Comparison of ENCODE assay signal across 8 cellular contexts in the genomic region with DNA sequence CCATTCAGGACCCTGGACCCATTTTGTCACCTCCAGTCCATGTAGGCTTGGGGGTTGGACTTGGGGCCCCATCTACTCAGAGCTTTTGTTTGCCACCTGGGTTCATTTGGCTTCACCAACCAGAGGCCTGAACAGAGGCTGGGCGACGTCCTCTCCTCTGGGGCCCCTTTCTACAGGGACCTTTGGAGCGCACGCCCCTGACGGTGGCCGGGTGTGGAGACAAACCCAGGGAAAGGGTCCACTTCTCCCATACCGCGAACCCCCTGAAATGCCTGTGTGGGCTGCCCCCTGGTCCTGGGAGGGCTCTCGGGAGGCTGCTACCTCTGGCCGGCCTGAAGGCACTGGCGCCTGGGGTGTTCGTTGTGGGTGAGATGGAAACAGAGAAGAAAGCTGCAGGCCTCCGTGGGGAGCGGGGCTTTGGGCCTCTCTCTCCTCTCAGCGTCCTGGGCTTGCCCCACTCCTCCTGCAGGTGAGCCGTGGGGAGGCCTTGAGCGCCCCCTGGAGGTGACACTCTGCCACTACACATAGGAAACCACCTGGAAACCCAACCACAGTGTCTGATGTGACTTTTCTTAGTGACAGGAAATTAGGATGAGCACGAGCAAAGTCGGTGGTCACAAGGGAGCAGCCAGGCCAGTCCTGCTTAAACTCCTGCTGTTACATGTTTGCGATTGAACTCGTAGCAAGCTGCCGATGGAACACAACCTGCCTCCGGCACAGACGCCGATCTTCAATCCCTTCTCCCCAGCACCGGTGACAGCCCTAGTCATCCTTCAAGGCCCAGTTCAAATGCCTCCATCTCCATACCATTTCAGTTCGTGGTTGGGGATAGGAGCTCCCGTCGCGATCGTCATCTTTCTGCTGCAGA. TPM values are rescaled to one million over a fixed set of nuclear protein-coding genes. Genes with fewer than 3 reads are reported as not detected.
DNase-seq lines count a peak whose midpoint lies in the region; ATAC-seq and TF ChIP-seq lines count a peak whose summit lies in the region.

No MANE protein-coding gene starts in this region.

- H3K9me3 ChIP-seq in PC-3 (ENCODE audit: low read length), result no peaks in the 10 kb centered on the region

- H3F3A ChIP-seq in PC-3 (ENCODE audit: low read length, unreplicated experiment), result no peaks in the 10 kb centered on the region

- H3K4me3 ChIP-seq in PC-3 (ENCODE audit: low read length), result no peak overlapping the region

- H4K20me1 ChIP-seq in PC-3 (ENCODE audit: low read length), result no peaks in the 10 kb centered on the region

- CTCF ChIA-PET in PC-3 (lab: Charles Lee), result no interaction called here

- no TSS peak for BruUV-seq in PC-3 (replicated peaks; lab: Mats Ljungman, UMichigan)

- POLR2A ChIA-PET in PC-3 (lab: Charles Lee; ENCODE audit: unreplicated experiment), result interaction anchor here (0.6 kb wide), 1 partner anchor 125 kb away, joined by 3 read pairs; no protein-coding TSS in a partner anchor

- no peak overlapping the region for H3K4me2 ChIP-seq in PC-3 (ENCODE audit: low read length)

- H3K9me2 ChIP-seq in PC-3 (replicated peaks; ENCODE audit: low read length), result no peaks in the 10 kb centered on the region

- H2AFZ ChIP-seq in PC-3 (ENCODE audit: low read length), result no peak overlapping the region

- no peak overlapping the region for H3K27ac ChIP-seq in PC-3 (ENCODE audit: low read length)

- H3K79me2 ChIP-seq in PC-3 (ENCODE audit: low read length), result no peaks in the 10 kb centered on the region

- no peaks in the 10 kb centered on the region for H3K27me3 ChIP-seq in PC-3 (ENCODE audit: low read length)

- peak; percentile 95 for TF ChIP-seq CTCF in PC-3 (conservative IDR thresholded peaks at IDR 0.05; ENCODE audit: low read depth, low read length)

- ATAC-seq in PC-3 (peak; percentile 80), HG03095 (IDR thresholded peaks at IDR 0.05; ENCODE audit: unreplicated experiment) (no peak), HG03469 (IDR thresholded peaks at IDR 0.05; ENCODE audit: unreplicated experiment) (no peak)

- intact Hi-C loops in PC-3 (cut with micrococcal nuclease), result loop anchor here (1.0 to 2.0 kb wide), 2 partner anchors 97 to 204 kb away; no protein-coding TSS in a partner anchor
- intact Hi-C loops in cardiac septum (cut with DNase I), result no loop called here

- H3K4me1 ChIP-seq in PC-3 (ENCODE audit: insufficient read depth, low read length), result no peaks in the 10 kb centered on the region

- H3K9ac ChIP-seq in PC-3 (ENCODE audit: low read length), result no peak overlapping the region

- no peaks in the 10 kb centered on the region for H3K36me3 ChIP-seq in PC-3 (ENCODE audit: low read depth, low read length)

- DNase-seq in GM03348 (ENCODE audit: low spot score) (peak; percentile 59), HK-2 (ENCODE audit: unreplicated experiment) (peak; percentile 70), PC-3 (peak; percentile 78), cardiac septum (ENCODE audit: low spot score) (peak; percentile 75)
- DNase-seq in activated effector memory CD4-positive, alpha-beta T cell treated with anti-CD3 and anti-CD28 coated beads, Interleukin-2, amount 50 U/mL, for 16 hours, result peak; percentile 82
- DNase-seq in stimulated activated CD4-positive, alpha-beta T cell treated with anti-CD3 and anti-CD28 coated beads, Interleukin-15, amount 100 ng/mL, for 1 hour (ENCODE audit: low read depth in 1 of 2, low spot score in 1 of 2), result peak; percentile 11 to 46

RNA-seq across cellular contexts. Expression of gene NTSR2, which starts 12.0 kb away (rescaled TPM):
- total RNA-seq in PC-3 (2014; rRNA removed) (not detected in 2 replicates), cardiac septum (not detected)

Comparison
In these comparisons a context has a peak if more than half of its experiments do, and no peak if none do; other contexts are left out.
1. DNase-seq: peak in every context shown above with its lines; median percentile 82 in activated effector memory CD4-positive, alpha-beta T cell treated with anti-CD3 and anti-CD28 coated beads, Interleukin-2, amount 50 U/mL, for 16 hours; 78 in PC-3; 75 in cardiac septum; 70 in HK-2; 59 in GM03348; 28 in stimulated activated CD4-positive, alpha-beta T cell treated with anti-CD3 and anti-CD28 coated beads, Interleukin-15, amount 100 ng/mL, for 1 hour.